8 cellular contexts compared by ENCODE assay signal in the genomic region with DNA sequence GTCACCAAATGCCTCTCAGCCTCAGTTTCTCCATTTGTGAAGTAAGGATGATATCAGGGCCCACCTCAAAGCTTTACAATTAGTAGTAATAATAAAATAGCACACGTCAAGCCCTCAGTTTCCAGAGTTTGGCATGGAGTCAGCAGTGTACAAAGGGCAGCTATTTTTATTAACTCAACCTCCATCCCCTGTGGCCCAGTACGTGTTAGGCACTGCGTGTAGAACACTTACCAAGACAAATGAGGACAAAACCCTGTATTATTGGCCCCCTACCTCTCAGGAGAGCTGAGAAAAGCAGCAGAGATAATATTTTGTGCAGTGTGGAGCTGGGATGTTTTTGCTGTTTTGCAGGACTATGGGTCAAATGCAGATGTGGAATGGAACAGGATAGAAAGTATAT.
"Had no signal": no experiment of that assay in that cellular context is flagged by ENCODE, and none has a peak within 500 bp of the region (broad histone marks: within the 10 kb centered on the region; RNA-seq: fewer than 3 reads in every experiment).

No MANE protein-coding gene starts in this region.

- ATAC-seq: HCT116 had no signal

- H3K4me3 ChIP-seq: GM23248, HAP-1 had no signal

- H3K9me3 ChIP-seq: HAP-1 had no signal

- DNase-seq: GM23248, GOT3, H7, HFFc6, IMR-90 had no signal

- H3K4me1 ChIP-seq: HAP-1 had no signal

- H3K27ac ChIP-seq: GM23248 had no signal

- H3K36me3 ChIP-seq: HAP-1 had no signal

- FAIRE-seq: HTR-8/SVneo had no signal
